ENCODE assay signal across 9 cellular contexts in genomic region chr2:46490521-46491141, GRCh38. TPM values are rescaled to one million over a fixed set of nuclear protein-coding genes. Genes with fewer than 3 reads are reported as not detected.
A peak's percentile ranks its signal among the peaks of the same experiment; 100 is the strongest.
DNase-seq lines count a peak whose midpoint lies in the region; ATAC-seq, FAIRE-seq and TF ChIP-seq lines count a peak whose summit lies in the region.
"Had no signal": no experiment of that assay in that cellular context is flagged by ENCODE, and none has a peak within 500 bp of the region (broad histone marks: within the 10 kb centered on the region; RNA-seq: fewer than 3 reads in every experiment).

No MANE protein-coding gene starts in this region.

- H3K27me3 ChIP-seq in CD4-positive, alpha-beta memory T cell (ENCODE audit: insufficient read depth, low read length), result no peaks in the 10 kb centered on the region

- H3K4me3 ChIP-seq in CD4-positive, alpha-beta memory T cell (ENCODE audit: low read length in 2 of 2), result no peak overlapping the region

- no peak for TF ChIP-seq POLR2A in GM12891 (IDR thresholded peaks at IDR 0.05; ENCODE audit: low read depth, low read length)

- no peaks in the 10 kb centered on the region for H3K27me3 Mint-ChIP-seq in CD4-positive, alpha-beta memory T cell

- no peaks in the 10 kb centered on the region for H3K4me1 Mint-ChIP-seq in CD4-positive, alpha-beta memory T cell

- H3K36me3 ChIP-seq in CD4-positive, alpha-beta memory T cell (ENCODE audit: insufficient read depth, low read length), result no peaks in the 10 kb centered on the region

- H3K4me3 Mint-ChIP-seq in CD4-positive, alpha-beta memory T cell, result no peak overlapping the region

- H3K9me3 Mint-ChIP-seq in CD4-positive, alpha-beta memory T cell, result no peaks in the 10 kb centered on the region

- no peaks in the 10 kb centered on the region for H3K36me3 Mint-ChIP-seq in CD4-positive, alpha-beta memory T cell

- POLR2A ChIA-PET in CD4-positive, alpha-beta memory T cell (lab: Charles Lee; ENCODE audit: partially characterized antibody), result no interaction called here

- DNase-seq in GM12891 (ENCODE audit: insufficient read length, low spot score) (peak; percentile 59), epidermal melanocyte (ENCODE audit: insufficient read length, low spot score) (peak; percentile 84), nucleus accumbens (lab: John Stamatoyannopoulos, UW) (peak in 53 of 56 donors; percentile 7 to 92 (median 68)), T-helper 2 cell (no peak), NCI-H345 (lab: John Stamatoyannopoulos, UW) (no peak)
- DNase-seq in CD4-positive, alpha-beta memory T cell, result no peak

- no peak overlapping the region for H3K27ac Mint-ChIP-seq in CD4-positive, alpha-beta memory T cell

- ATAC-seq in HG02885 (IDR thresholded peaks at IDR 0.05; ENCODE audit: poor library complexity, unreplicated experiment) (peak; percentile 56), HG02973 (IDR thresholded peaks at IDR 0.05; ENCODE audit: unreplicated experiment) (no peak)

- H3K4me1 ChIP-seq in CD4-positive, alpha-beta memory T cell (ENCODE audit: insufficient read depth, low read length), result no peaks in the 10 kb centered on the region

- CTCF ChIA-PET in CD4-positive, alpha-beta memory T cell (lab: Charles Lee; ENCODE audit: partially characterized antibody), result interaction anchor here (1.6 kb wide), 2 partner anchors 13 to 50 kb away, joined by 4 to 5 read pairs; no protein-coding TSS in a partner anchor

- H3K27ac ChIP-seq in CD4-positive, alpha-beta memory T cell (ENCODE audit: low read depth, low read length), result no peak overlapping the region

- intact Hi-C loops in CD4-positive, alpha-beta memory T cell (cut with micrococcal nuclease), result no loop called here

- FAIRE-seq in GM12891 (lab: Jason Lieb, UNC), result peak; percentile 5
- FAIRE-seq: bronchial epithelial cell had no signal

- no peaks in the 10 kb centered on the region for H3K9me3 ChIP-seq in CD4-positive, alpha-beta memory T cell (ENCODE audit: control insufficient read depth in 1 of 2, low read length in 2 of 2)

TF ChIP-seq in GM12891, 5 proteins besides CTCF, POLR2A, EP300 and RAD21:
- TF ChIP-seq PAX5 (IDR thresholded peaks at IDR 0.05; ENCODE audit: insufficient read depth, low read length, severe bottlenecking) (peak; percentile 88), SPI1 (IDR thresholded peaks at IDR 0.05; ENCODE audit: low read depth, low read length) (peak; percentile 58; the same call in 1 of the 2 replicates), POU2F2 (IDR thresholded peaks at IDR 0.05; ENCODE audit: low read depth, low read length) (no peak)

RNA-seq across cellular contexts. Expression of gene TMEM247, which starts 11.3 kb away (rescaled TPM):
- not detected for polyA plus RNA-seq in GM12891 (2012; ENCODE audit: low read depth, missing spikeins)
- not detected for total RNA-seq in CD4-positive, alpha-beta memory T cell
- not detected for polyA plus RNA-seq in CD4-positive, alpha-beta memory T cell
- total RNA-seq: bronchial epithelial cell had no signal

RNA-seq across cellular contexts. Expression of gene RHOQ, which starts 51.7 kb away (rescaled TPM):
- polyA plus RNA-seq in GM12891 (2012; ENCODE audit: low read depth, missing spikeins), result 12.6 TPM
- 10 to 100 TPM; 26.5 to 30.6 TPM for total RNA-seq in CD4-positive, alpha-beta memory T cell
- 1 to 10 TPM in 1 of 2 donors, under 1 TPM in 1; 0.46 to 2.3 TPM for polyA plus RNA-seq in CD4-positive, alpha-beta memory T cell

RNA-seq across cellular contexts. Expression of gene ATP6V1E2, which starts 51.7 kb away (rescaled TPM):
- 4.9 TPM for polyA plus RNA-seq in GM12891 (2012; ENCODE audit: low read depth, missing spikeins)
- total RNA-seq in CD4-positive, alpha-beta memory T cell, result 10 to 100 TPM; 22.8 to 25.5 TPM
- polyA plus RNA-seq in CD4-positive, alpha-beta memory T cell, result 1 to 10 TPM; 6.8 to 9.6 TPM

Comparison
In these comparisons a context has a peak if more than half of its experiments do, and no peak if none do; other contexts are left out.
1. DNase-seq: peak in GM12891 (single experiment), epidermal melanocyte (single experiment) and nucleus accumbens (53 of 56); none in T-helper 2 cell (0 of 5), CD4-positive, alpha-beta memory T cell (0 of 5) and NCI-H345 (single experiment).